ENCODE assay signal across 8 cellular contexts in genomic region chr10:101441539-101442455, GRCh38.
DNase-seq lines count a peak whose midpoint lies in the region; ATAC-seq and TF ChIP-seq lines count a peak whose summit lies in the region.

No MANE protein-coding gene starts in this region.

- H3K27me3 ChIP-seq in SU-DHL-6 (ENCODE audit: low read length) = no peaks in the 10 kb centered on the region

- no peak overlapping the region for H3K4me2 ChIP-seq in SU-DHL-6 (ENCODE audit: low read depth, low read length, poor library complexity, severe bottlenecking)

- H4K20me1 ChIP-seq in SU-DHL-6 (ENCODE audit: low read depth, low read length) = 0 out of 2 replicates have a peak, but pooled peaks cover 3% of the 10 kb centered on the region

- H3F3A ChIP-seq in SU-DHL-6 (ENCODE audit: insufficient read depth) = no peaks in the 10 kb centered on the region

- peak; percentile 46 for DNase-seq in AG09309 (ENCODE audit: low read depth)
- DNase-seq in GM12864 (ENCODE audit: low read depth) = peak; percentile 18
- peak; percentile 21 for DNase-seq in NCI-H1092 (lab: John Stamatoyannopoulos, UW)
- DNase-seq in erythroblast (lab: John Stamatoyannopoulos, UW) = peak; percentile 90 to 93
- DNase-seq in middle frontal gyrus (ENCODE audit: extremely low spot score, low spot score) = peak; percentile 36

- H3K27ac ChIP-seq in SU-DHL-6 (ENCODE audit: low read depth, low read length) = no peak overlapping the region

- H3K9ac ChIP-seq in SU-DHL-6 (ENCODE audit: low read length) = no peak overlapping the region

- TF ChIP-seq CTCF in AG09309 (IDR thresholded peaks at IDR 0.05; ENCODE audit: control insufficient read depth, insufficient read depth, low read depth, low read length, missing control alignments) = peak; percentile 71
- peak; percentile 71 for TF ChIP-seq CTCF in GM12864 (IDR thresholded peaks at IDR 0.05; ENCODE audit: low read depth, low read length, missing control alignments)
- peak; percentile 53 for TF ChIP-seq CTCF in SU-DHL-6 (IDR thresholded peaks at IDR 0.05; ENCODE audit: insufficient read depth, low read length, poor library complexity, severe bottlenecking)

- TF ChIP-seq POLR2A in erythroblast (IDR thresholded peaks at IDR 0.05; ENCODE audit: low read length) = no peak

- H3K9me2 ChIP-seq in SU-DHL-6 (replicated peaks; ENCODE audit: insufficient read depth, low read length) = no peaks in the 10 kb centered on the region

- H3K4me3 ChIP-seq in AG09309 (ENCODE audit: control insufficient read depth, low read depth, low read length) (no peak overlapping the region), GM12864 (ENCODE audit: low read depth, low read length) (no peak overlapping the region), SU-DHL-6 (ENCODE audit: insufficient read depth, low read length, poor library complexity, severe bottlenecking) (no peak overlapping the region)

- no peaks in the 10 kb centered on the region for H3K36me3 ChIP-seq in SU-DHL-6 (ENCODE audit: low read length)

- no peak for ATAC-seq in HG03571 (IDR thresholded peaks at IDR 0.05; ENCODE audit: unreplicated experiment)
- ATAC-seq in HG03039 (IDR thresholded peaks at IDR 0.05; ENCODE audit: unreplicated experiment) = no peak

- no peaks in the 10 kb centered on the region for H3K9me3 ChIP-seq in SU-DHL-6 (ENCODE audit: insufficient read depth, low read length)

- H2AFZ ChIP-seq in SU-DHL-6 (ENCODE audit: low read depth, low read length, severe bottlenecking) = no peak overlapping the region

- no peaks in the 10 kb centered on the region for H3K79me2 ChIP-seq in SU-DHL-6 (ENCODE audit: insufficient read depth, low read length)

Comparison
In these comparisons a context has a peak if more than half of its experiments do, and no peak if none do; other contexts are left out.
1. DNase-seq: peak in every context shown above with its lines; median percentile 92 in erythroblast; 46 in AG09309; 36 in middle frontal gyrus; 21 in NCI-H1092; 18 in GM12864.